ENCODE assay signal across 8 cellular contexts in the genomic region with DNA sequence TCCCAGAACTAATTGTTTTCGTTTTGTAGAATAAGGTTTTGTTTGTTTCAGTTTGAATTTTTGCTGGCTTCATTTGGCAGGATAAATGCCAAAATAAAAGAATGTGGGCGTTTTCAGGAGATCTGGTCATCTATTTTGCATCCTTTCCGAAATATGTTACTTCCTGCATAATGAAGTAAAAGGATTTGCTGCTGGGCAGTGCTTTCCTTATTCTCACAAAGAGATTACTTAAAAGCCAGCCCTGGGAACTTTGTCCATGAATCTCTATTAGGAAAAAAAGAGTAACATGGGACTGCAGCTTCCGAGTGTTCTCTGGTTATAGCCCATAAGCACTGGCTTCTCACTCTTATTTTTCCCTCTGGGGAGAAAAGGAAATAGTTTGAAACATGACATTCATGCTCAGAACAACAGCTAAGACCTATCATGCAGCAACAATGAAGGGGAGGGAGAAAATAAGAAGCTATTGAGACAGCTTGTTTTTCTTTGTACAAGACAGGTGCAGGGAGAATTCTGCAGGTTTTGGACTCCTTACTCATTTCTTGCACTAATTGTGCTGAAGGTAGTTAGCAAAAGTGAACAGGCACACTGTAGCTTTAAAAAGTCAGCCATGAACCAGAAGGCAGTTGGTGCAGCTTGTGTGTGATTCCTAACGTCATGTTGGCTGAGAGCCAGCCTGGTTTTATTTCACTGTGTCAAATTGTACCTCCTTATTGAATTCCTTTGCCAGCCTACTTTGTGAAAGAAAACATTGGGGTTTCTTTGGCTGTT. TPM values are rescaled to one million over a fixed set of nuclear protein-coding genes. Genes with fewer than 3 reads are reported as not detected.
DNase-seq lines count a peak whose midpoint lies in the region; ATAC-seq and TF ChIP-seq lines count a peak whose summit lies in the region.

Gene SAMD13 (plus strand): TSS at position 718 of the 768 bp plus-strand sequence. CDS start 1,527 bp downstream, outside the sequence.

- intact Hi-C loops in Panc1 (cut with micrococcal nuclease; ENCODE audit: unreplicated experiment) = loop anchor here (5.0 kb wide), 2 partner anchors 131 to 139 kb away; no protein-coding TSS in a partner anchor

- H3K36me3 ChIP-seq in Panc1 (ENCODE audit: control insufficient read depth, insufficient read depth, low read length) (no peaks in the 10 kb centered on the region), right atrium auricular region (no peaks in the 10 kb centered on the region)

- in situ Hi-C loops in Panc1 (cut with HindIII; ENCODE audit: low pct_unique_long_range_greater_than_20kb, low sequenced_read_pairs) = no loop called here

- H3K4me1 ChIP-seq in Panc1 (ENCODE audit: control insufficient read depth, insufficient read depth, low read length) = peaks cover 50% of the 10 kb centered on the region
- peaks cover 0 to 40% of the 10 kb centered on the region in 2 donors for H3K4me1 ChIP-seq in right atrium auricular region

- POLR2A ChIA-PET in Panc1 (lab: Charles Lee) = interaction anchor here (0.6 to 1.3 kb wide), 2 partner anchors 8 to 11 kb away, joined by 6 to 9 read pairs; no protein-coding TSS in a partner anchor

- peak within 1 kb of the TSS; percentile 37 to 67 for H3K4me3 ChIP-seq in Panc1 (ENCODE audit: low read depth in 2 of 2, low read length in 2 of 2)
- H3K4me3 ChIP-seq in right atrium auricular region = peak within 1 kb of the TSS; percentile 37 to 39

- H3K9me3 ChIP-seq in Panc1 (ENCODE audit: control insufficient read depth, insufficient read depth, low read depth, low read length) (no peaks in the 10 kb centered on the region), right atrium auricular region (no peaks in the 10 kb centered on the region)

- H3K27me3 ChIP-seq in Panc1 (ENCODE audit: control insufficient read depth, insufficient read depth, low read length) = no peaks in the 10 kb centered on the region
- H3K27me3 ChIP-seq in right atrium auricular region = no peaks in the 10 kb centered on the region

- TF ChIP-seq CTCF in Panc1 (IDR thresholded peaks at IDR 0.05) (no peak), right atrium auricular region (IDR thresholded peaks at IDR 0.05) (no peak)

- DNase-seq in DMS79 treated with DMSO at 0.1 percent for 48 hours (lab: John Stamatoyannopoulos, UW) = peak; percentile 86
- no peak for DNase-seq in DMS79 (lab: John Stamatoyannopoulos, UW)
- DNase-seq in KG1 (lab: John Stamatoyannopoulos, UW) = peak; percentile 62
- DNase-seq in Panc1 (ENCODE audit: low read depth, low spot score) = peak; percentile 85
- DNase-seq in amniotic epithelial cell (ENCODE audit: low read depth) = peak; percentile 65
- DNase-seq in right atrium auricular region (ENCODE audit: low spot score) = peak; percentile 84
- DNase-seq in putamen (ENCODE audit: low spot score) = peak; percentile 88
- DNase-seq in activated CD4-positive, CD25-positive, alpha-beta regulatory T cell (lab: John Stamatoyannopoulos, UW) = no peak

- BruUV-seq in Panc1 (replicated peaks; lab: Mats Ljungman, UMichigan) = no TSS peak

- H3K27ac ChIP-seq in Panc1 (ENCODE audit: low read length) = peak within 1 kb of the TSS; percentile 79
- peak within 1 kb of the TSS; percentile 38 to 53 for H3K27ac ChIP-seq in right atrium auricular region

- no peak for ATAC-seq in Panc1

- CTCF ChIA-PET in Panc1 (lab: Charles Lee) = no interaction called here

RNA-seq across cellular contexts. Expression of gene SAMD13, which starts in this region (rescaled TPM):
- total RNA-seq in Panc1 (2021; ENCODE audit: unreplicated experiment) (2.2 TPM), right atrium auricular region (1 to 10 TPM in 1 of 2 donors, under 1 TPM in 1; 0.59 to 1.1 TPM)
- 1.0 TPM for polyA plus RNA-seq in Panc1 (2012; ENCODE audit: insufficient read length)

Comparison
In these comparisons a context has a peak if more than half of its experiments do, and no peak if none do; other contexts are left out.
1. DNase-seq: peak in DMS79 treated with DMSO at 0.1 percent for 48 hours (single experiment), KG1 (single experiment), Panc1 (single experiment), amniotic epithelial cell (single experiment), right atrium auricular region (single experiment) and putamen (single experiment); none in DMS79 (single experiment) and activated CD4-positive, CD25-positive, alpha-beta regulatory T cell (0 of 4).